ENCODE assay signal across 9 cellular contexts in genomic region chr3:122609798-122610559, GRCh38. TPM values are rescaled to one million over a fixed set of nuclear protein-coding genes. Genes with fewer than 3 reads are reported as not detected.
A peak's percentile ranks its signal among the peaks of the same experiment; 100 is the strongest.
DNase-seq lines count a peak whose midpoint lies in the region; ATAC-seq and TF ChIP-seq lines count a peak whose summit lies in the region.
"Had no signal": no experiment of that assay in that cellular context is flagged by ENCODE, and none has a peak within 500 bp of the region (broad histone marks: within the 10 kb centered on the region; RNA-seq: fewer than 3 reads in every experiment).

No MANE protein-coding gene starts in this region.

- H3K27me3 ChIP-seq in gastrocnemius medialis, result no peaks in the 10 kb centered on the region

- in situ Hi-C loops in gastrocnemius medialis (cut with MboI; ENCODE audit: low sequenced_read_pairs in 4 of 4), result no loop called here

- no peak overlapping the region for H3K4me3 ChIP-seq in gastrocnemius medialis

- H3K27ac ChIP-seq in gastrocnemius medialis (no peak overlapping the region), substantia nigra (ENCODE audit: low read depth, low read length, poor library complexity, severe bottlenecking) (no peak overlapping the region)
- H3K27ac ChIP-seq: HL-60 had no signal

- TF ChIP-seq CTCF in gastrocnemius medialis (IDR thresholded peaks at IDR 0.05 in 4 of 5, conservative IDR thresholded peaks at IDR 0.05 in 1 of 5), result no peak

- H3K9me3 ChIP-seq in gastrocnemius medialis, result no peaks in the 10 kb centered on the region

- DNase-seq in AG08396 (ENCODE audit: low spot score), result peak; percentile 63
- DNase-seq in SW480 (ENCODE audit: low spot score), result peak; percentile 39
- DNase-seq in glomerular visceral epithelial cell (ENCODE audit: extremely low spot score), result peak; percentile 64
- no peak for DNase-seq in gastrocnemius medialis
- no peak for DNase-seq in substantia nigra (lab: John Stamatoyannopoulos, UW)
- DNase-seq in T1000 (lab: John Stamatoyannopoulos, UW), result no peak

- no peak for TF ChIP-seq POLR2A in gastrocnemius medialis (IDR thresholded peaks at IDR 0.05)

- ATAC-seq in GM19023 (IDR thresholded peaks at IDR 0.05; ENCODE audit: unreplicated experiment) (peak; percentile 96), HG03064 (IDR thresholded peaks at IDR 0.05; ENCODE audit: low read depth, unreplicated experiment) (peak; percentile 95), gastrocnemius medialis (no peak)

- no peaks in the 10 kb centered on the region for H3K4me1 ChIP-seq in gastrocnemius medialis

- intact Hi-C loops in gastrocnemius medialis (cut with DNase I; ENCODE audit: low total_unique reads), result no loop called here

- no peaks in the 10 kb centered on the region for H3K36me3 ChIP-seq in gastrocnemius medialis

RNA-seq across cellular contexts. Expression of gene PARP15, which starts 32.5 kb away (rescaled TPM):
- under 1 TPM in 2 of 4 donors, not detected in 2; 0.16 to 0.51 TPM for total RNA-seq in gastrocnemius medialis

RNA-seq across cellular contexts. Expression of gene DTX3L, which starts 45.8 kb away (rescaled TPM):
- total RNA-seq in gastrocnemius medialis, result 10 to 100 TPM in 1 of 4 donors, 1 to 10 TPM in 3; 6.6 to 15.6 (median 9.4) TPM

RNA-seq across cellular contexts. Expression of gene PARP9, which starts 45.9 kb away (rescaled TPM):
- 1 to 10 TPM; 5.9 to 9.6 (median 8.2) TPM for total RNA-seq in gastrocnemius medialis

Comparison
In these comparisons a context has a peak if more than half of its experiments do, and no peak if none do; other contexts are left out.
1. DNase-seq: peak in AG08396 (single experiment), SW480 (single experiment) and glomerular visceral epithelial cell (single experiment); none in gastrocnemius medialis (0 of 2), substantia nigra (0 of 49) and T1000 (single experiment).
2. ATAC-seq: peak in GM19023 (single experiment) and HG03064 (single experiment); none in gastrocnemius medialis (0 of 2).